ENCODE assay signal across 27 cellular contexts in the genomic region with DNA sequence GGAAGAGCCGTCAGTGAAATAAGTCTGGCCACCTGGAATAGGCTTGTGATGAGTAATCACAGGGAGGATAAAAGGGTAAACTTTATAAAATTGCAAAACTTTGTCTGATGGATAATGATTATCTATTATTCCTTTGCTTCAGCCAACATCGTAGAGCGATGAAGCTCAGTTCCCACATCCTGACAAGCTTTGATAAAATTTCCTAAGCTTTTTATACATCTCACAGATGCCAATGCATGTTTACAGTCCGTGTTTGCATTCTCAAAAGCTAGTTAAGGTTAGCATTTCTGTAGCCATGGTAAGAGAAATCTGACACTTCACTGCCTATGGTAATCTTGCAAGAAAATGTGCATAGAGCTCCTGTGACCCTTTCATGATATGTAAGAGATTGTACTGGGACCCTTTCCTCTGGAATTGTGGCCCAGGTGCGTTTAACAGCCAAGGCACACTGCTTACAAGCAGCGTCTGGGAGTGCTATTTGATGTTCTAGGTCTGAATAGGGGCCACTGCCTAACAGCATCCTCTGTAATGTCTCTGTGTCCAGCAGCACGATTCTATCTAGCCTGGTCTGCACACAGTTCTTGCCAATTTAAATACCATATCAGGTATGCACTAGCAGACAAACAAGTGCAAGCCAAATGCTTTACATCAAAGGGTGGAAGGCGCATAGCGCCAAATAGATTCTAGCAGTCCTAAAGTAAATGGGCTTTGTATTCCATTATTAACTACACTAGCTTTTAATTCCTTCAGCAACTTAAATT. TPM values are rescaled to one million over a fixed set of nuclear protein-coding genes. Genes with fewer than 3 reads are reported as not detected.
DNase-seq lines count a peak whose midpoint lies in the region; ATAC-seq and TF ChIP-seq lines count a peak whose summit lies in the region.
"Had no signal": no experiment of that assay in that cellular context is flagged by ENCODE, and none has a peak within 500 bp of the region (broad histone marks: within the 10 kb centered on the region; RNA-seq: fewer than 3 reads in every experiment).

No MANE protein-coding gene starts in this region.

- peak overlapping the region; percentile 3 for H3K27ac ChIP-seq in cardiac muscle cell
- H3K27ac ChIP-seq in right atrium auricular region = no peak overlapping the region
- H3K27ac ChIP-seq: ascending aorta, gastroesophageal sphincter, ovary, sigmoid colon, SK-N-MC, vagina had no signal

- H3K9me3 ChIP-seq in cardiac muscle cell (ENCODE audit: low read depth) (no peaks in the 10 kb centered on the region), right atrium auricular region (no peaks in the 10 kb centered on the region), endocrine pancreas (ENCODE audit: control insufficient read depth, low read length) (no peaks in the 10 kb centered on the region)
- H3K9me3 ChIP-seq: ascending aorta, gastroesophageal sphincter, ovary, sigmoid colon, vagina had no signal

- no peaks in the 10 kb centered on the region for H3K4me1 ChIP-seq in cardiac muscle cell (ENCODE audit: low read depth)
- peaks cover 0 to 8% of the 10 kb centered on the region in 2 donors for H3K4me1 ChIP-seq in right atrium auricular region
- H3K4me1 ChIP-seq in endocrine pancreas (ENCODE audit: control insufficient read depth, insufficient read depth, low read length) = peaks cover 23% of the 10 kb centered on the region
- H3K4me1 ChIP-seq: gastroesophageal sphincter, sigmoid colon had no signal

- H3K27me3 Mint-ChIP-seq in nephron (ENCODE audit: low read depth) = no peaks in the 10 kb centered on the region
- no peaks in the 10 kb centered on the region for H3K27me3 Mint-ChIP-seq in stimulated activated naive CD8-positive, alpha-beta T cell treated with anti-CD3 and anti-CD28 coated beads, Interleukin-15, amount 100 ng/mL, for 72 hours
- H3K27me3 Mint-ChIP-seq: activated T-cell treated with anti-CD3 and anti-CD28 coated beads, Interleukin-2, amount 50 U/mL, for 24 hours; B cell; central memory CD8-positive, alpha-beta T cell; stimulated activated memory B cell treated with anti-CD40 and anti-IgM and Interleukin-4, amounts not matched to agents 10 μg/mL and 1 μg/mL and 100 μg/mL, for 72 hours had no signal

- ATAC-seq in stimulated activated naive CD8-positive, alpha-beta T cell treated with anti-CD3 and anti-CD28 coated beads, Interleukin-15, amount 100 ng/mL, for 72 hours = no peak
- ATAC-seq: gastroesophageal sphincter; natural killer cell; stimulated activated memory B cell treated with anti-CD40 and anti-IgM and Interleukin-4, amounts not matched to agents 10 μg/mL and 1 μg/mL and 100 μg/mL, for 72 hours had no signal

- H3K36me3 Mint-ChIP-seq in nephron (ENCODE audit: low read depth) = peaks cover 15% of the 10 kb centered on the region
- H3K36me3 Mint-ChIP-seq: activated naive CD8-positive, alpha-beta T cell treated with anti-CD3 and anti-CD28 coated beads, Interleukin-2, amount 10 ng/mL, durations not matched to agents 7 days and 5 days; natural killer cell had no signal

- no peak for DNase-seq in cardiac muscle cell (ENCODE audit: low read depth in 1 of 2, low spot score in 1 of 2)
- DNase-seq in right atrium auricular region (ENCODE audit: low spot score) = no peak
- DNase-seq in stimulated activated naive CD8-positive, alpha-beta T cell treated with anti-CD3 and anti-CD28 coated beads, Interleukin-15, amount 100 ng/mL, for 72 hours = no peak
- DNase-seq in NCI-H69 (lab: John Stamatoyannopoulos, UW) = no peak
- no peak for DNase-seq in COLO668 (lab: John Stamatoyannopoulos, UW; ENCODE audit: unreplicated experiment)
- DNase-seq in mesenteric fat pad (ENCODE audit: low spot score) = no peak
- DNase-seq: activated CD4-positive, alpha-beta T cell treated with anti-CD3 and anti-CD28 coated beads for 48 hours; activated gamma-delta T cell; activated naive CD8-positive, alpha-beta T cell treated with anti-CD3 and anti-CD28 coated beads, Interleukin-2, amount 10 ng/mL, durations not matched to agents 7 days and 5 days; activated T-cell treated with anti-CD3 and anti-CD28 coated beads, Interleukin-2, amount 50 U/mL, for 24 hours; MV-4-11; natural killer cell; NCI-H1436 treated with DMSO at 0.1 percent for 48 hours; NCI-H774; ovary; sigmoid colon; stimulated activated CD4-positive, alpha-beta T cell treated with anti-CD3 and anti-CD28 coated beads, Interleukin-4, amount 100 ng/mL, for 4 hours; T-helper 2 cell had no signal

- no peak overlapping the region for H3K9ac ChIP-seq in endocrine pancreas (ENCODE audit: control insufficient read depth, insufficient read depth, low read length)

- H3K27ac Mint-ChIP-seq in nephron = peak overlapping the region; percentile 70 to 84 (median 76)
- peak overlapping the region in 1 of 2 donors; percentile 27 for H3K27ac Mint-ChIP-seq in stimulated activated naive CD8-positive, alpha-beta T cell treated with anti-CD3 and anti-CD28 coated beads, Interleukin-15, amount 100 ng/mL, for 72 hours
- H3K27ac Mint-ChIP-seq: activated naive CD8-positive, alpha-beta T cell treated with anti-CD3 and anti-CD28 coated beads, Interleukin-2, amount 10 ng/mL, durations not matched to agents 7 days and 5 days; activated T-cell treated with anti-CD3 and anti-CD28 coated beads, Interleukin-2, amount 50 U/mL, for 24 hours; B cell; natural killer cell; stimulated activated memory B cell treated with anti-CD40 and anti-IgM and Interleukin-4, amounts not matched to agents 10 μg/mL and 1 μg/mL and 100 μg/mL, for 72 hours had no signal

- H3K9me3 Mint-ChIP-seq in nephron = no peaks in the 10 kb centered on the region
- H3K9me3 Mint-ChIP-seq in stimulated activated naive CD8-positive, alpha-beta T cell treated with anti-CD3 and anti-CD28 coated beads, Interleukin-15, amount 100 ng/mL, for 72 hours = no peaks in the 10 kb centered on the region
- H3K9me3 Mint-ChIP-seq: activated naive CD8-positive, alpha-beta T cell treated with anti-CD3 and anti-CD28 coated beads, Interleukin-2, amount 10 ng/mL, durations not matched to agents 7 days and 5 days; activated T-cell treated with anti-CD3 and anti-CD28 coated beads, Interleukin-2, amount 50 U/mL, for 24 hours; central memory CD8-positive, alpha-beta T cell; natural killer cell; stimulated activated memory B cell treated with anti-CD40 and anti-IgM and Interleukin-4, amounts not matched to agents 10 μg/mL and 1 μg/mL and 100 μg/mL, for 72 hours had no signal

- no peaks in the 10 kb centered on the region for H3K27me3 ChIP-seq in cardiac muscle cell
- no peaks in the 10 kb centered on the region for H3K27me3 ChIP-seq in right atrium auricular region
- H3K27me3 ChIP-seq in endocrine pancreas (ENCODE audit: control insufficient read depth, insufficient read depth, low read length) = no peaks in the 10 kb centered on the region
- H3K27me3 ChIP-seq: ascending aorta, gastroesophageal sphincter, ovary, sigmoid colon, vagina had no signal

- H3K36me3 ChIP-seq in cardiac muscle cell (no peaks in the 10 kb centered on the region), right atrium auricular region (no peaks in the 10 kb centered on the region), endocrine pancreas (ENCODE audit: control insufficient read depth, insufficient read depth, low read length) (no peaks in the 10 kb centered on the region)
- H3K36me3 ChIP-seq: ovary, vagina had no signal

- peaks cover 51% of the 10 kb centered on the region for H3K4me1 Mint-ChIP-seq in nephron
- H3K4me1 Mint-ChIP-seq in stimulated activated naive CD8-positive, alpha-beta T cell treated with anti-CD3 and anti-CD28 coated beads, Interleukin-15, amount 100 ng/mL, for 72 hours = no peaks in the 10 kb centered on the region
- H3K4me1 Mint-ChIP-seq: activated naive CD8-positive, alpha-beta T cell treated with anti-CD3 and anti-CD28 coated beads, Interleukin-2, amount 10 ng/mL, durations not matched to agents 7 days and 5 days; central memory CD8-positive, alpha-beta T cell; natural killer cell; stimulated activated memory B cell treated with anti-CD40 and anti-IgM and Interleukin-4, amounts not matched to agents 10 μg/mL and 1 μg/mL and 100 μg/mL, for 72 hours had no signal

- H3K4me3 ChIP-seq in cardiac muscle cell = no peak overlapping the region
- no peak overlapping the region for H3K4me3 ChIP-seq in right atrium auricular region
- H3K4me3 ChIP-seq in endocrine pancreas (ENCODE audit: control insufficient read depth, insufficient read depth, low read length) = peak overlapping the region; percentile 27
- H3K4me3 ChIP-seq: ascending aorta, gastroesophageal sphincter, ovary, sigmoid colon, SK-N-MC, vagina had no signal

- TF ChIP-seq CTCF in cardiac muscle cell (IDR thresholded peaks at IDR 0.05; ENCODE audit: low read depth, low read length) = no peak
- no peak for TF ChIP-seq CTCF in right atrium auricular region (IDR thresholded peaks at IDR 0.05)
- no peak for TF ChIP-seq CTCF in nephron (IDR thresholded peaks at IDR 0.05; ENCODE audit: unreplicated experiment in 3 of 3)

- no peak overlapping the region for H3K4me3 Mint-ChIP-seq in nephron
- no peak overlapping the region for H3K4me3 Mint-ChIP-seq in stimulated activated naive CD8-positive, alpha-beta T cell treated with anti-CD3 and anti-CD28 coated beads, Interleukin-15, amount 100 ng/mL, for 72 hours
- H3K4me3 Mint-ChIP-seq: activated naive CD8-positive, alpha-beta T cell treated with anti-CD3 and anti-CD28 coated beads, Interleukin-2, amount 10 ng/mL, durations not matched to agents 7 days and 5 days; activated T-cell treated with anti-CD3 and anti-CD28 coated beads, Interleukin-2, amount 50 U/mL, for 24 hours; B cell; central memory CD8-positive, alpha-beta T cell; natural killer cell; stimulated activated memory B cell treated with anti-CD40 and anti-IgM and Interleukin-4, amounts not matched to agents 10 μg/mL and 1 μg/mL and 100 μg/mL, for 72 hours had no signal

RNA-seq across cellular contexts. Expression of gene UGDH, which starts 15.6 kb away (rescaled TPM):
- total RNA-seq in cardiac muscle cell (26.1 and 51.2 TPM in 2 replicates), right atrium auricular region (10 to 100 TPM; 12.2 to 34.7 TPM), mesenteric fat pad (73.4 TPM)
- polyA plus RNA-seq in cardiac muscle cell = 69.2 and 85.6 TPM in 2 replicates
